8 cellular contexts compared by ENCODE assay signal in the genomic region with DNA sequence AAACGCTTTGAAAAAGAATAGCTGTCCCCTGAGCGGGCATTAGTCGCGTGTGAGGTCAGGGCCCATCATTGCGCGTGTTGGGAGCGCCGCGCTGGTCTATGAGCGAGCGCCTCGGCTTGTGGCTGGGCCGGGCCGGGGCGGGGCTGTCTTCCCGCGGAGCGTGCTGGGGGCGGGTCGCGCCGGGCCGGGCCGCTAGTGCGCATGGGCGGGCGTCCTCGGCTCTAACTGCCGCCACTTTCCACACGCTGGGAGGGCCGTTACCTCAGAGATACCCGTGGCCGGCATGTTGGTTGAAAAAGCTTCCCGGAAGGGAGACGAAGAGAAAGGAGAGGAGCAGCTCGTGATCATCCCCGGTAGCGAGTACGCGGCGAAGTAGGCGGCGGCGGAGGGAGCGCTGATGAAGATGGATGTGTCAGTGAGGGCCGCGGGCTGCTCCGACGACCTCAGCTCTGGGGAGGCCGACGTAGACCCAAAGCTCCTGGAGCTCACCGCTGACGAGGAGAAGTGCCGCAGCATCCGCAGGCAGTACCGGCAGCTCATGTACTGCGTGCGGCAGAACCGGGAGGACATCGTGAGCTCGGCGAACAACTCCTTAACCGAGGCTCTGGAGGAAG. TPM values are rescaled to one million over a fixed set of nuclear protein-coding genes. Genes with fewer than 3 reads are reported as not detected.
DNase-seq lines count a peak whose midpoint lies in the region; ATAC-seq lines count a peak whose summit lies in the region.

A gene (plus strand): TSS at position 202 of the 614 bp plus-strand sequence. CDS start 196 bp downstream, at position 398.

- peak within 1 kb of the TSS; percentile 62 for H3K4me3 ChIP-seq in BLaER1
- peak within 1 kb of the TSS; percentile 67 to 68 for H3K4me3 ChIP-seq in muscle layer of duodenum (ENCODE audit: low read depth in 1 of 2, low read length in 2 of 2)

- H3K4me1 ChIP-seq in BLaER1 (peaks cover 82% of the 10 kb centered on the region), muscle layer of duodenum (ENCODE audit: control insufficient read depth in 1 of 2, insufficient read depth in 2 of 2, low read length in 2 of 2) (peaks cover 14 to 38% of the 10 kb centered on the region in 2 donors)

- ATAC-seq in GM21367 (IDR thresholded peaks at IDR 0.05; ENCODE audit: unreplicated experiment): peak; percentile 87

- H4K20me1 ChIP-seq in BLaER1: peaks cover 100% of the 10 kb centered on the region

- peak within 1 kb of the TSS; percentile 51 for H3K27ac ChIP-seq in BLaER1
- H3K27ac ChIP-seq in muscle layer of duodenum (ENCODE audit: low read length): peak within 1 kb of the TSS; percentile 79

- H3K9me3 ChIP-seq in BLaER1 (no peaks in the 10 kb centered on the region), muscle layer of duodenum (ENCODE audit: control insufficient read depth in 1 of 2, low read length in 2 of 2) (no peaks in the 10 kb centered on the region)

- H3K27me3 ChIP-seq in BLaER1: no peaks in the 10 kb centered on the region
- no peaks in the 10 kb centered on the region for H3K27me3 ChIP-seq in muscle layer of duodenum (ENCODE audit: low read depth, low read length)

- H3K36me3 ChIP-seq in BLaER1 (peaks cover 91% of the 10 kb centered on the region), muscle layer of duodenum (ENCODE audit: control insufficient read depth in 1 of 2, insufficient read depth in 2 of 2, low read length in 2 of 2) (no peaks in the 10 kb centered on the region)

- H3K9ac ChIP-seq in BLaER1: peak within 1 kb of the TSS; percentile 71

- peak; percentile 66 for DNase-seq in LHCN-M2 (ENCODE audit: low read depth)
- DNase-seq in activated T-helper 1 cell treated with anti-CD3 and anti-CD28 coated beads, Interleukin-2, amount 50 U/mL, for 16 hours (ENCODE audit: low read depth in 1 of 2, low spot score in 1 of 2): peak; percentile 77 to 85
- peak; percentile 76 for DNase-seq in fibroblast of gingiva (ENCODE audit: low read depth)
- DNase-seq in stimulated activated CD8-positive, alpha-beta memory T cell treated with anti-CD3 and anti-CD28 coated beads, Interleukin-7, amount 100 ng/mL, for 1 hour (ENCODE audit: low read depth in 2 of 2): peak; percentile 78 to 81
- DNase-seq in DMS 273 treated with DMSO at 0.1 percent for 48 hours (lab: John Stamatoyannopoulos, UW): no peak

- H3K4me2 ChIP-seq in BLaER1: peak within 1 kb of the TSS; percentile 73

RNA-seq across cellular contexts. Expression of the gene that starts here (rescaled TPM):
- 2.2 and 4.0 TPM in 2 replicates for total RNA-seq in LHCN-M2 (2014; rRNA removed)
- 1.4 TPM for polyA plus RNA-seq in LHCN-M2 (2012)
